35 cellular contexts compared by ENCODE assay signal in genomic region chr7:132416395-132416794, GRCh38.
"Had no signal": no experiment of that assay in that cellular context is flagged by ENCODE, and none has a peak within 500 bp of the region (broad histone marks: within the 10 kb centered on the region; RNA-seq: fewer than 3 reads in every experiment).

No MANE protein-coding gene starts in this region.

- H3K4me3 ChIP-seq: body of pancreas, breast epithelium had no signal

- H3K36me3 ChIP-seq: brain microvascular endothelial cell, breast epithelium had no signal

- H3K27ac Mint-ChIP-seq: activated B cell treated with CpG ODN at 0.5 μM for 24 hours; activated CD4-positive, alpha-beta memory T cell treated with anti-CD3 and anti-CD28 coated beads for 36 hours; activated CD4-positive, alpha-beta T cell treated with anti-CD3 and anti-CD28 coated beads, Interleukin-2, amount 10 ng/mL, durations not matched to agents 24 days and 14 days; activated CD8-positive, alpha-beta T cell treated with anti-CD3 and anti-CD28 coated beads for 36 hours; activated naive CD4-positive, alpha-beta T cell treated with anti-CD3 and anti-CD28 coated beads for 36 hours; activated naive CD4-positive, alpha-beta T cell treated with anti-CD3 and anti-CD28 coated beads, Interleukin-2, amount 50 U/mL, for 72 hours; activated naive CD8-positive, alpha-beta T cell treated with anti-CD3 and anti-CD28 coated beads, Interleukin-2, amount 10 ng/mL, durations not matched to agents 7 days and 5 days; activated naive CD8-positive, alpha-beta T cell treated with anti-CD3 and anti-CD28 coated beads, Interleukin-2, amount 50 U/mL, for 24 hours; activated T-cell treated with anti-CD3 and anti-CD28 coated beads, Interleukin-2, amount 50 U/mL, for 72 hours; activated T-helper 1 cell treated with anti-CD3 and anti-CD28 coated beads, Interleukin-12 subunit alpha, Interleukin-12 subunit beta, Interleukin-2, Interleukin-4 antibody, amounts not matched to agents 30 ng/mL and 10 ng/mL and 1 ng/mL, durations not matched to agents 14 hours and 24 hours and 36 hours; activated T-helper 17 cell treated with anti-CD3 and anti-CD28 coated beads, Interleukin-2, amount 50 U/mL, for 72 hours; T-helper 1 cell treated with Interleukin-12 subunit alpha and Interleukin-12 subunit beta and Interleukin-4 antibody, amounts not matched to agents 30 μg/mL and 1 μg/mL, for 36 hours; T-helper 2 cell treated with Interferon-gamma antibody and Interleukin-4, amounts not matched to agents 5 μg/mL and 100 μg/mL, for 36 hours had no signal

- H3K27ac ChIP-seq: body of pancreas, brain microvascular endothelial cell, breast epithelium had no signal

- H3K4me1 ChIP-seq: body of pancreas, breast epithelium had no signal

- H3K4me3 Mint-ChIP-seq: activated B cell treated with CpG ODN at 0.5 μM for 24 hours; activated CD4-positive, alpha-beta memory T cell treated with anti-CD3 and anti-CD28 coated beads for 36 hours; activated CD4-positive, alpha-beta T cell treated with anti-CD3 and anti-CD28 coated beads, Interleukin-2, amount 10 ng/mL, durations not matched to agents 24 days and 14 days; activated CD8-positive, alpha-beta T cell treated with anti-CD3 and anti-CD28 coated beads for 36 hours; activated naive CD4-positive, alpha-beta T cell treated with anti-CD3 and anti-CD28 coated beads for 36 hours; activated naive CD8-positive, alpha-beta T cell treated with anti-CD3 and anti-CD28 coated beads, Interleukin-2, amount 10 ng/mL, durations not matched to agents 7 days and 5 days; activated naive CD8-positive, alpha-beta T cell treated with anti-CD3 and anti-CD28 coated beads, Interleukin-2, amount 50 U/mL, for 24 hours; activated T-cell treated with anti-CD3 and anti-CD28 coated beads, Interleukin-2, amount 50 U/mL, for 4 hours; activated T-cell treated with anti-CD3 and anti-CD28 coated beads, Interleukin-2, amount 50 U/mL, for 72 hours; activated T-helper 1 cell treated with anti-CD3 and anti-CD28 coated beads, Interleukin-12 subunit alpha, Interleukin-12 subunit beta, Interleukin-2, Interleukin-4 antibody, amounts not matched to agents 30 ng/mL and 10 ng/mL and 1 ng/mL, durations not matched to agents 14 hours and 24 hours and 36 hours; activated T-helper 17 cell treated with anti-CD3 and anti-CD28 coated beads, Interleukin-2, amount 50 U/mL, for 72 hours; central memory CD8-positive, alpha-beta T cell; T-helper 1 cell treated with Interleukin-12 subunit alpha and Interleukin-12 subunit beta and Interleukin-4 antibody, amounts not matched to agents 30 μg/mL and 1 μg/mL, for 36 hours; T-helper 2 cell treated with Interferon-gamma antibody and Interleukin-4, amounts not matched to agents 5 μg/mL and 100 μg/mL, for 36 hours had no signal

- DNase-seq: activated B cell treated with CpG ODN at 0.5 μM for 24 hours; activated CD4-positive, alpha-beta memory T cell treated with anti-CD3 and anti-CD28 coated beads for 36 hours; activated CD4-positive, alpha-beta T cell treated with anti-CD3 and anti-CD28 coated beads for 4 hours; activated CD4-positive, alpha-beta T cell treated with anti-CD3 and anti-CD28 coated beads, Interleukin-2, amount 10 ng/mL, durations not matched to agents 24 days and 14 days; activated CD4-positive, alpha-beta T cell treated with anti-CD3 and anti-CD28 coated beads, Interleukin-2, amount 50 U/mL, for 1 hour; activated CD4-positive, alpha-beta T cell treated with anti-CD3 and anti-CD28 coated beads, Interleukin-2, amount 50 U/mL, for 4 hours; activated CD4-positive, CD25-positive, alpha-beta regulatory T cell treated with anti-CD3 and anti-CD28 coated beads, Interleukin-2, amount 50 U/mL, for 72 hours; activated CD8-positive, alpha-beta memory T cell treated with anti-CD3 and anti-CD28 coated beads, Interleukin-2, amount 50 U/mL, for 4 hours; activated CD8-positive, alpha-beta T cell treated with anti-CD3 and anti-CD28 coated beads for 36 hours; activated gamma-delta T cell; activated naive CD4-positive, alpha-beta T cell treated with anti-CD3 and anti-CD28 coated beads for 36 hours; activated naive CD4-positive, alpha-beta T cell treated with anti-CD3 and anti-CD28 coated beads, Interleukin-2, amount 50 U/mL, for 16 hours; activated naive CD8-positive, alpha-beta T cell treated with anti-CD3 and anti-CD28 coated beads, Interleukin-2, amount 10 ng/mL, durations not matched to agents 7 days and 5 days; activated naive CD8-positive, alpha-beta T cell treated with anti-CD3 and anti-CD28 coated beads, Interleukin-2, amount 50 U/mL, for 24 hours; activated T-cell treated with anti-CD3 and anti-CD28 coated beads for 4 hours; activated T-cell treated with anti-CD3 and anti-CD28 coated beads, Interleukin-2, amount 50 U/mL, for 1 hour; activated T-cell treated with anti-CD3 and anti-CD28 coated beads, Interleukin-2, amount 50 U/mL, for 4 hours; activated T-cell treated with anti-CD3 and anti-CD28 coated beads, Interleukin-2, amount 50 U/mL, for 72 hours; amygdala; anterior cingulate cortex; body of pancreas; brain microvascular endothelial cell; caudate nucleus; cerebellar nuclear complex; SW 1271; T-helper 1 cell; T-helper 2 cell; T-helper 9 cell had no signal

- H3K27me3 Mint-ChIP-seq: activated CD4-positive, alpha-beta memory T cell treated with anti-CD3 and anti-CD28 coated beads for 36 hours; activated CD8-positive, alpha-beta T cell treated with anti-CD3 and anti-CD28 coated beads for 36 hours; activated naive CD8-positive, alpha-beta T cell treated with anti-CD3 and anti-CD28 coated beads, Interleukin-2, amount 50 U/mL, for 24 hours; central memory CD8-positive, alpha-beta T cell had no signal

- H3K9me3 ChIP-seq: body of pancreas, breast epithelium had no signal

- H3K9me3 Mint-ChIP-seq: activated B cell treated with CpG ODN at 0.5 μM for 24 hours had no signal

- H3K27me3 ChIP-seq: body of pancreas, brain microvascular endothelial cell, breast epithelium had no signal

- H3K4me1 Mint-ChIP-seq: activated B cell treated with CpG ODN at 0.5 μM for 24 hours had no signal
